ENCODE assay signal across 8 cellular contexts in the genomic region with DNA sequence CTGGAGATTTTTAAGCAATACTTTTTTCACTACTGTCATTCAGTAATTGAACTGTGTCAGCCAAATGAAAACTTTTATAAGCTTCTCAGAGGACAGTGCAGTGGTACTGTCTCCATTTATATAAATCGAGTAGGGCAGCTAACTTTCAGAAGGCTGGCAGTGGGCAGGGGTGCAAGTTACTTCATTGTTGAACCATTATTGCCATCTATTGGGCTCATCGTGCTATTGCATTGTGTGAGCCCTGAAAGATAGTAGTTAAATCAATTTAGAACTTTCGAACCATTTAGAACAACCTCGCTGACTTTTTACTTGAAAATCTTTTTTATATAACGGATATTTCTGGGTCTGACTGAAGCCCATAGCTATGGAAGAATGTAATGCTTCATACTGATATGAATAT.
DNase-seq lines count a peak whose midpoint lies in the region; ATAC-seq and TF ChIP-seq lines count a peak whose summit lies in the region.

No MANE protein-coding gene starts in this region.

- no peaks in the 10 kb centered on the region for H3K9me3 ChIP-seq in heart left ventricle

- TF ChIP-seq CTCF in heart left ventricle (IDR thresholded peaks at IDR 0.05), result peak; percentile 61 to 89 (median 76)

- H3K36me3 ChIP-seq in heart left ventricle, result peaks cover 0 to 8% (median 0%) of the 10 kb centered on the region in 9 donors

- intact Hi-C loops in heart left ventricle (cut with DNase I), result loop anchor here in 9 of 10 donors (2.0 to 5.0 kb wide), 9 partner anchors 329 to 1954 kb away; partner anchors contain the start of genes PLCB1 (in 7 of the 9) and BMP2 (in 1 of the 9)

- peak overlapping the region in 1 of 12 donors; percentile 3 for H3K27ac ChIP-seq in heart left ventricle

- peak; percentile 52 for ATAC-seq in HG02852 (IDR thresholded peaks at IDR 0.05; ENCODE audit: unreplicated experiment)
- ATAC-seq in heart left ventricle, result peak; percentile 62 to 91 (median 86)
- no peak for ATAC-seq in HG02610 (IDR thresholded peaks at IDR 0.05; ENCODE audit: unreplicated experiment)

- TF ChIP-seq POLR2A in heart left ventricle (IDR thresholded peaks at IDR 0.05), result no peak

- peaks cover 0 to 2% (median 0%) of the 10 kb centered on the region in 12 donors for H3K4me1 ChIP-seq in heart left ventricle

- H3K4me3 ChIP-seq in heart left ventricle, result no peak overlapping the region

- no peaks in the 10 kb centered on the region for H3K27me3 ChIP-seq in heart left ventricle

- whole genome bisulfite sequencing in heart left ventricle, 4 donors, result 24 to 27% (median 25%) methylated on average over 5 of the region's 5 CpGs

- DNase-seq in Daoy (ENCODE audit: low read depth) (peak; percentile 45), NCI-H345 (lab: John Stamatoyannopoulos, UW) (peak; percentile 68), heart left ventricle (peak in 4 of 5 donors; percentile 33 to 49 (median 36)), retina (peak; percentile 52)
- DNase-seq in activated CD4-positive, alpha-beta T cell treated with anti-CD3 and anti-CD28 coated beads, Interleukin-2, amount 50 U/mL, for 1 hour, result peak; percentile 1
- DNase-seq in activated CD8-positive, alpha-beta memory T cell treated with anti-CD3 and anti-CD28 coated beads, Interleukin-2, amount 50 U/mL, for 48 hours, result no peak
